Comparison of ENCODE assay signal across 19 cellular contexts in the genomic region with DNA sequence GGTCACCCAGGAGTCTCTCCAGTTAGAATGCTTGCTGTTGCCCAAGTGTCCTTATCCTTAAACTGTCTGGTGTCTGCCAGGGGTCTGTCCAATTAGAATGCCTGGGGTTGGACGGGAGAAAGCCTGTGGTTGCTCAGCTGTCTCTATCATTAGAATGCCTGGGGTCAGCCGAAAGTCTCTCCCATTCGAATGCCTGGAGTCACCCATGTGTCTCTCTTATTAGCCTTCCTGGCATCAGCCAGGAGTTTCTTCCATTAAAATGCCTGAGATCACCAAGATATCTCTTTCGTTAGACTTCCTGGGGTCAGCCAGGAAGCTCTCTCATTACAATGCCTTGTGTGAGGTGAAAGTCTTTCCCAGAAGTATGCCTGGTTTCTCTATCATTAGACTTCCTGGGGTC.
"Had no signal": no experiment of that assay in that cellular context is flagged by ENCODE, and none has a peak within 500 bp of the region (broad histone marks: within the 10 kb centered on the region; RNA-seq: fewer than 3 reads in every experiment).

No MANE protein-coding gene starts in this region.

- H3K9me3 ChIP-seq: SK-N-SH had no signal

- H3K27ac ChIP-seq: HL-60 had no signal

- DNase-seq: KBM-7, NCI-H1092, NCI-H1105 treated with DMSO at 0.1 percent for 48 hours, NCI-H1417 treated with DMSO at 0.1 percent for 48 hours, NCI-H146, NCI-H1694 treated with DMSO at 0.1 percent for 48 hours, NCI-H1930, NCI-H2081, NCI-H2107, NCI-H2227 treated with DMSO at 0.1 percent for 48 hours, NCI-H524, NCI-H526 treated with DMSO at 0.1 percent for 48 hours, NCI-H748 treated with DMSO at 0.1 percent for 48 hours, Right ventricle myocardium superior, RPMI8226, SIG-M5, SK-N-SH, SW 1271 had no signal
